Comparison of ENCODE assay signal across 14 cellular contexts in the genomic region with DNA sequence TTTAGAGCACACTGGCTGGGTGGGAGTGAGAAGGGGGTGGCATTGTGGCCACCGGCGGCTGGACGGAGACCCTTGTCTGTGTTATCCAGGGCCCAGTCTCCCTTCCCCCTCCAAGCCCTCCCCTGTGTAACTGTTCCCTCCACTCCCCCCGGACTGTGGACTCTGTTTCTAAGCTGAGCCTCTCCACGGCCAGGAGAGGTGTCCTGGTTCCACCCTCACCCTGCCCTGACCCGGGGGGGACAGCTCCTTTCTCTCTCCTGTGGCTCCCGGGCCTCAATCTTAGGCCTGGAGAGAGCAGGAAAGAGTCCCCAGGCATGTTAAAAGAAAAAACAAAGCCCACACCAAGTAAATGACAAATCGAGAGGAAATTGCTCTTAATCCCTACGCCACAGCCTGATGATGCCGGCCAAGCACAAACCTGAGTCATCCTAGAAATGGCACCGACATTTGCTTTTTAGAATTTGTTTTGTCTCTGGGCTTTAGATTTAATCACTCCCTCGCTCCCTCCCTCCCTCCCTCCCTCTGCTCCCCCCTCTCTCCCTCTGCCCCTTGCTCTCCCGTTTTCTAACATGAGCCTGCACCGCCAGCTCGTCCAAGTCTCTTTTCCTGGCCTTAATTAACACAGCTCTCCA.
A peak's percentile ranks its signal among the peaks of the same experiment; 100 is the strongest.
DNase-seq lines count a peak whose midpoint lies in the region; ATAC-seq and TF ChIP-seq lines count a peak whose summit lies in the region.
"Had no signal": no experiment of that assay in that cellular context is flagged by ENCODE, and none has a peak within 500 bp of the region (broad histone marks: within the 10 kb centered on the region; RNA-seq: fewer than 3 reads in every experiment).

No MANE protein-coding gene starts in this region.

- CTCF ChIA-PET in AG04449 (lab: Yijun Ruan, JAX), result interaction anchor here (0.7 to 3.8 kb wide), 7 partner anchors 8 to 393 kb away, joined by 3 to 27 read pairs (median 3); no protein-coding TSS in a partner anchor

- DNase-seq in AG04449 (ENCODE audit: low read depth, low spot score) (no peak), HT1080 (ENCODE audit: low read depth) (peak; percentile 66), choroid plexus epithelial cell (ENCODE audit: low read depth) (peak; percentile 4), NCI-H2081 (lab: John Stamatoyannopoulos, UW) (no peak)
- DNase-seq in NK-92 treated with Interleukin-12 subunit alpha and Interleukin-12 subunit beta, amount 100 ng/mL, for 24 hours (lab: John Stamatoyannopoulos, UW), result no peak
- DNase-seq: activated T-cell treated with anti-CD3 and anti-CD28 coated beads, Interleukin-2, amount 50 U/mL, for 24 hours; effector memory CD4-positive, alpha-beta T cell; NCI-H2029 treated with DMSO at 0.1 percent for 48 hours; upper lobe of left lung had no signal

- no peaks in the 10 kb centered on the region for H3K9me3 ChIP-seq in mesodermal cell (ENCODE audit: control insufficient read depth, low read length)
- H3K9me3 ChIP-seq: BLaER1, upper lobe of left lung had no signal

- WGBS in mesodermal cell (ENCODE audit: insufficient coverage in 2 of 2), 2 experiments, result 59 to 64% methylated on average over 11 to 14 of the region's 15 CpGs

- H3K27ac ChIP-seq in mesodermal cell (ENCODE audit: low read depth, low read length, severe bottlenecking), result peak overlapping the region; percentile 90
- H3K27ac ChIP-seq: BLaER1, hepatocyte, upper lobe of left lung had no signal

- no peak for TF ChIP-seq CTCF in AG04449 (IDR thresholded peaks at IDR 0.05; ENCODE audit: insufficient read depth, low read length, missing control alignments)
- no peak for TF ChIP-seq CTCF in choroid plexus epithelial cell (conservative IDR thresholded peaks at IDR 0.05; ENCODE audit: low read depth, low read length)

- POLR2A ChIA-PET in AG04449 (lab: Yijun Ruan, JAX), result interaction anchor here (0.6 kb wide), 1 partner anchor 439 kb away, joined by 3 read pairs; no protein-coding TSS in a partner anchor

- no peak for ATAC-seq in GM21447 (IDR thresholded peaks at IDR 0.05; ENCODE audit: unreplicated experiment)
- ATAC-seq in HG03457 (IDR thresholded peaks at IDR 0.05; ENCODE audit: unreplicated experiment), result no peak

- H3K36me3 ChIP-seq in mesodermal cell (ENCODE audit: control insufficient read depth, insufficient read depth, low read length), result no peaks in the 10 kb centered on the region
- H3K36me3 ChIP-seq: BLaER1, upper lobe of left lung had no signal

- H3K4me3 ChIP-seq in AG04449 (ENCODE audit: low read depth, low read length), result peak overlapping the region; percentile 6; the same call in 1 of the 2 replicates
- H3K4me3 ChIP-seq in choroid plexus epithelial cell (ENCODE audit: low read depth, low read length), result no peak overlapping the region
- H3K4me3 ChIP-seq in mesodermal cell (ENCODE audit: extremely low read depth, insufficient read depth, low read length, poor library complexity, severe bottlenecking), result no peak overlapping the region
- H3K4me3 ChIP-seq: BLaER1, hepatocyte, upper lobe of left lung had no signal

- peaks cover 27% of the 10 kb centered on the region for H3K4me1 ChIP-seq in mesodermal cell (ENCODE audit: control insufficient read depth, insufficient read depth, low read length, poor library complexity, severe bottlenecking)
- H3K4me1 ChIP-seq: upper lobe of left lung had no signal

Comparison
In these comparisons a context has a peak if more than half of its experiments do, and no peak if none do; other contexts are left out.
1. DNase-seq: peak in HT1080 (single experiment) and choroid plexus epithelial cell (single experiment); none in AG04449 (single experiment), NCI-H2081 (0 of 2) and NK-92 treated with Interleukin-12 subunit alpha and Interleukin-12 subunit beta, amount 100 ng/mL, for 24 hours (single experiment).